ENCODE assay signal across 1 cellular context in the genomic region with DNA sequence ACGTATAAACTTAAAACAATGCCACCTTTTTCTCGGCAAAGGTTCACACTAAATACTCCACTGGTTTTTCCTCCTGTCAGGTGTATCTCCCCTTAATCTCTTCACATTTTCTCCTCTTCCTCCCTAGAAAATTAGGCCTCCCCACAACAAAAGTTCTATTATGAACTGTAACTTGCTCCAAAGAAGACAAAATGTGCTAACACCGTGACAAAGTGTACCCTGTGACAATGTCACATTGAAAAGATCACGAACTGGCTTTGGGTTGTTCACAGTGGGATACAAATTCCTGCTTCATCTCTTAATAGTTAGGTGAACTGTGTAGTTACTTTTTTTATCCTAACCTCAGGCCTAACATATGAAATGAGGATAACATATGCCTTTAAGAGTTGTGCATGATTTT.
A peak's percentile ranks its signal among the peaks of the same experiment; 100 is the strongest.
TF ChIP-seq lines count a peak whose summit lies in the region.

No MANE protein-coding gene starts in this region.

TF ChIP-seq in K562, 482 proteins besides CTCF, POLR2A, EP300 and RAD21:
- TF ChIP-seq TEAD2 (tag; IDR thresholded peaks at IDR 0.05), result no peak
- no peak for TF ChIP-seq ZNF274 (IDR thresholded peaks at IDR 0.05; ENCODE audit: borderline replicate concordance, low read depth, low read length)
- TF ChIP-seq, protein P1, sequence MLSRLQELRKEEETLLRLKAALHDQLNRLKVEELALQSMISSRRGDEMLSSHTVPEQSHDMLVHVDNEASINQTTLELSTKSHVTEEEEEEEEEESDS (CRISPR knock-in tag; IDR thresholded peaks at IDR 0.05), result no peak
- 0 out of 2 replicates have a peak, but pooled peaks have one; percentile 25 for TF ChIP-seq PML (IDR thresholded peaks at IDR 0.05; ENCODE audit: low read length)
- TF ChIP-seq MTA3 (IDR thresholded peaks at IDR 0.05; ENCODE audit: borderline replicate concordance), result no peak
- TF ChIP-seq BRF1 (IDR thresholded peaks at IDR 0.05; ENCODE audit: borderline replicate concordance, extremely low read depth, insufficient read length), result no peak
- TF ChIP-seq ZNF311 (CRISPR knock-in tag; IDR thresholded peaks at IDR 0.05), result no peak
- peak; percentile 65 for TF ChIP-seq EWSR1 (IDR thresholded peaks at IDR 0.05; ENCODE audit: borderline replicate concordance, low read depth, partially characterized antibody)
- TF ChIP-seq RBM15 (IDR thresholded peaks at IDR 0.05; ENCODE audit: insufficient read depth, low read length), result no peak
